In genomic region chr20:33282196-33282934, GRCh38 we compare ENCODE assay signal across 19 cellular contexts. TPM values are rescaled to one million over a fixed set of nuclear protein-coding genes. Genes with fewer than 3 reads are reported as not detected.
DNase-seq lines count a peak whose midpoint lies in the region; TF ChIP-seq lines count a peak whose summit lies in the region.
"Had no signal": no experiment of that assay in that cellular context is flagged by ENCODE, and none has a peak within 500 bp of the region (broad histone marks: within the 10 kb centered on the region; RNA-seq: fewer than 3 reads in every experiment).

No MANE protein-coding gene starts in this region.

- TF ChIP-seq CTCF in GM13976 (IDR thresholded peaks at IDR 0.05; ENCODE audit: borderline replicate concordance, control extremely low read depth, extremely low read depth, insufficient read depth, missing control alignments) = no peak
- TF ChIP-seq CTCF in PC-9 (conservative IDR thresholded peaks at IDR 0.05) = no peak
- TF ChIP-seq CTCF in chondrocyte (IDR thresholded peaks at IDR 0.05) = no peak

- no peak overlapping the region for H2AFZ ChIP-seq in PC-9

- H3K27ac Mint-ChIP-seq in chondrocyte (ENCODE audit: unreplicated experiment) = no peak overlapping the region
- H3K27ac Mint-ChIP-seq: CD14-positive monocyte; CD4-positive, alpha-beta T cell; CD8-positive, alpha-beta memory T cell had no signal

- no peaks in the 10 kb centered on the region for H3K9me2 ChIP-seq in PC-9 (ENCODE audit: insufficient read depth)

- H3F3A ChIP-seq in PC-9 (ENCODE audit: insufficient read depth, low read depth) = peaks cover 15% of the 10 kb centered on the region; the same call in 1 of the 2 replicates

- H3K4me1 ChIP-seq in BLaER1 (peaks cover 32% of the 10 kb centered on the region), PC-9 (replicated peaks; ENCODE audit: insufficient read depth) (peaks cover 57% of the 10 kb centered on the region)

- H3K36me3 Mint-ChIP-seq in chondrocyte (ENCODE audit: low read depth) = no peaks in the 10 kb centered on the region
- H3K36me3 Mint-ChIP-seq: CD14-positive monocyte; CD8-positive, alpha-beta memory T cell had no signal

- CTCF ChIA-PET in PC-9 (lab: Charles Lee) = no interaction called here

- in situ Hi-C loops in GM13976 (cut with MboI; ENCODE audit: low sequenced_read_pairs, unreplicated experiment) = no loop called here

- no TSS peak for BruUV-seq in PC-9 (replicated peaks; lab: Mats Ljungman, UMichigan)

- no peak overlapping the region for H3K9ac ChIP-seq in BLaER1

- H3K4me3 ChIP-seq in BLaER1 (no peak overlapping the region), PC-9 (no peak overlapping the region)
- H3K4me3 ChIP-seq: HAP-1 had no signal

- intact Hi-C loops in PC-9 (cut with micrococcal nuclease; ENCODE audit: unreplicated experiment) = no loop called here

- no peaks in the 10 kb centered on the region for H3K4me1 Mint-ChIP-seq in chondrocyte (ENCODE audit: low read depth)
- H3K4me1 Mint-ChIP-seq: CD8-positive, alpha-beta memory T cell had no signal

- H3K4me2 ChIP-seq in BLaER1 (peak overlapping the region; percentile 24), PC-9 (peak overlapping the region; percentile 56)

- POLR2A ChIA-PET in PC-9 (lab: Charles Lee; ENCODE audit: unreplicated experiment) = interaction anchor here (0.6 kb wide), 2 partner anchors 20 to 712 kb away, joined by 4 read pairs; no protein-coding TSS in a partner anchor

- no peaks in the 10 kb centered on the region for H3K79me2 ChIP-seq in PC-9 (ENCODE audit: low read depth)

- peaks cover 76% of the 10 kb centered on the region for H3K27me3 Mint-ChIP-seq in chondrocyte (ENCODE audit: low read depth)

- H4K20me1 ChIP-seq in BLaER1 (no peaks in the 10 kb centered on the region), PC-9 (ENCODE audit: insufficient read depth) (no peaks in the 10 kb centered on the region)

- no peaks in the 10 kb centered on the region for H3K27me3 ChIP-seq in BLaER1
- H3K27me3 ChIP-seq in PC-9 (ENCODE audit: insufficient read depth, low read depth) = no peaks in the 10 kb centered on the region; the same call in 1 of the 2 replicates

- DNase-seq in GM13976 (ENCODE audit: low spot score) (peak; percentile 3), PC-9 (no peak), chondrocyte (ENCODE audit: low spot score) (peak; percentile 53), DMS114 treated with DMSO at 0.1 percent for 48 hours (lab: John Stamatoyannopoulos, UW; ENCODE audit: unreplicated experiment) (no peak), occipital lobe (lab: John Stamatoyannopoulos, UW) (no peak), 8988T (no peak)
- DNase-seq: CD4-positive, alpha-beta T cell; CD8-positive, alpha-beta memory T cell; DMS 273 treated with DMSO at 0.1 percent for 48 hours; DMS53; GF-D8; GOT3 had no signal

- no peak overlapping the region for H3K4me3 Mint-ChIP-seq in chondrocyte (ENCODE audit: unreplicated experiment)
- H3K4me3 Mint-ChIP-seq: CD14-positive monocyte; CD4-positive, alpha-beta T cell; CD8-positive, alpha-beta memory T cell had no signal

- no peaks in the 10 kb centered on the region for H3K9me3 Mint-ChIP-seq in chondrocyte (ENCODE audit: low read depth)
- H3K9me3 Mint-ChIP-seq: CD14-positive monocyte; CD4-positive, alpha-beta T cell had no signal

- H3K36me3 ChIP-seq in BLaER1 = no peaks in the 10 kb centered on the region
- H3K36me3 ChIP-seq in PC-9 (ENCODE audit: low read depth) = no peaks in the 10 kb centered on the region
- H3K36me3 ChIP-seq: HAP-1 had no signal

- H3K27ac ChIP-seq in BLaER1 (no peak overlapping the region), PC-9 (no peak overlapping the region)

- H3K9me3 ChIP-seq in BLaER1 = no peaks in the 10 kb centered on the region
- no peaks in the 10 kb centered on the region for H3K9me3 ChIP-seq in PC-9 (ENCODE audit: insufficient read depth, low read depth)
- H3K9me3 ChIP-seq: HAP-1 had no signal

RNA-seq across cellular contexts. Expression of gene BPIFB1, which starts 0.6 kb away (rescaled TPM):
- total RNA-seq in PC-9 (2021) (not detected in 2 replicates), chondrocyte (not detected in 3 replicates), occipital lobe (not detected)
- total RNA-seq: A172; A673; CD4-positive, alpha-beta T cell; CD8-positive, alpha-beta memory T cell; Daoy; G401 had no signal

RNA-seq across cellular contexts. Expression of gene BPIFA1, which starts 46.6 kb away (rescaled TPM):
- total RNA-seq in PC-9 (2021) = not detected in 2 replicates
- not detected in 3 replicates for total RNA-seq in chondrocyte
- total RNA-seq in occipital lobe = not detected
- total RNA-seq: A172; A673; CD4-positive, alpha-beta T cell; CD8-positive, alpha-beta memory T cell; Daoy; G401 had no signal

Comparison
In these comparisons a context has a peak if more than half of its experiments do, and no peak if none do; other contexts are left out.
1. DNase-seq: peak in GM13976 (single experiment) and chondrocyte (single experiment); none in PC-9 (0 of 2), DMS114 treated with DMSO at 0.1 percent for 48 hours (single experiment), occipital lobe (single experiment) and 8988T (single experiment).